21 cellular contexts compared by ENCODE assay signal in the genomic region with DNA sequence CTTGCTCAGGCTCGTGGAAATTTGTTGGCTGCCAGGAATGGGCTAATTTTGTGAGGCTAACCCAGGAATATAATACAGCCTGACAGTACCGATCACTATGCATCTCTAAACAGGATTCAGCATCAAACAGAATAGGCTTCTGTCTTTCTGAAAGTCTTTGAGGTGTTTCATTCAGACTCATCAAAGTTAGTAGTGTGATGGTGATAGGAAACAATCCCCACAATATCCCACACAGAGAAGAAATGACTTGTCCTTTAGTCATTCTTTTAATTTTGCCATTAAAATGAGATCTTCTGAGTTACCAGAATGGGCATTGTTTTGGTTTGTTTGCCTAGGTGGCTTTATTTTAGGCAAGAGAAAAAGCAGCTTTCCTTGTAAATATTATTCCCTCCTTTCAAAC.
"Had no signal": no experiment of that assay in that cellular context is flagged by ENCODE, and none has a peak within 500 bp of the region (broad histone marks: within the 10 kb centered on the region; RNA-seq: fewer than 3 reads in every experiment).

No MANE protein-coding gene starts in this region.

- H3K27ac ChIP-seq: foreskin keratinocyte, left ventricle myocardium inferior, neutrophil, spleen had no signal

- H3K9me3 ChIP-seq: left ventricle myocardium inferior, neutrophil, spleen had no signal

- DNase-seq: effector memory CD8-positive, alpha-beta T cell; foreskin keratinocyte; kidney; left cardiac atrium; left ventricle myocardium inferior; mesenchymal stem cell; midbrain; posterior cingulate gyrus; spleen; stimulated activated CD4-positive, alpha-beta T cell treated with anti-CD3 and anti-CD28 coated beads, Interleukin-15, amount 100 ng/mL, for 24 hours; stimulated activated CD4-positive, alpha-beta T cell treated with anti-CD3 and anti-CD28 coated beads, Interleukin-1b, Interleukin-23, amount 100 ng/mL, for 48 hours; stimulated activated CD4-positive, alpha-beta T cell treated with anti-CD3 and anti-CD28 coated beads, Interleukin-4, amount 100 ng/mL, for 24 hours; stimulated activated naive B cell treated with anti-CD40 and anti-IgM and Interleukin-4, amounts not matched to agents 10 μg/mL and 1 μg/mL and 100 μg/mL, for 72 hours; stimulated activated naive CD8-positive, alpha-beta T cell treated with anti-CD3 and anti-CD28 coated beads, Interleukin-15, amount 100 ng/mL, for 72 hours; trophoblast cell had no signal

- H3K27ac Mint-ChIP-seq: dendritic cell treated with granulocyte-macrophage colony-stimulating factor and Interleukin-4, amounts not matched to agents 40 ng/mL and 50 ng/mL, for 4 days; effector memory CD8-positive, alpha-beta T cell; natural killer cell treated with Interleukin-12 subunit alpha and Interleukin-12 subunit beta and Interleukin-15 and Interleukin-18, amount 100 ng/mL, for 72 hours; stimulated activated naive B cell treated with anti-CD40 and anti-IgM and Interleukin-4, amounts not matched to agents 10 μg/mL and 1 μg/mL and 100 μg/mL, for 72 hours; stimulated activated naive CD8-positive, alpha-beta T cell treated with anti-CD3 and anti-CD28 coated beads, Interleukin-15, amount 100 ng/mL, for 72 hours had no signal

- H3K4me3 ChIP-seq: left ventricle myocardium inferior, lung, spleen had no signal

- H3K9me3 Mint-ChIP-seq: dendritic cell treated with granulocyte-macrophage colony-stimulating factor and Interleukin-4, amounts not matched to agents 40 ng/mL and 50 ng/mL, for 4 days; effector memory CD8-positive, alpha-beta T cell; natural killer cell treated with Interleukin-12 subunit alpha and Interleukin-12 subunit beta and Interleukin-15 and Interleukin-18, amount 100 ng/mL, for 72 hours; stimulated activated naive B cell treated with anti-CD40 and anti-IgM and Interleukin-4, amounts not matched to agents 10 μg/mL and 1 μg/mL and 100 μg/mL, for 72 hours; stimulated activated naive CD8-positive, alpha-beta T cell treated with anti-CD3 and anti-CD28 coated beads, Interleukin-15, amount 100 ng/mL, for 72 hours had no signal

- H3K4me3 Mint-ChIP-seq: dendritic cell treated with granulocyte-macrophage colony-stimulating factor and Interleukin-4, amounts not matched to agents 40 ng/mL and 50 ng/mL, for 4 days; effector memory CD8-positive, alpha-beta T cell; natural killer cell treated with Interleukin-12 subunit alpha and Interleukin-12 subunit beta and Interleukin-15 and Interleukin-18, amount 100 ng/mL, for 72 hours; stimulated activated naive B cell treated with anti-CD40 and anti-IgM and Interleukin-4, amounts not matched to agents 10 μg/mL and 1 μg/mL and 100 μg/mL, for 72 hours; stimulated activated naive CD8-positive, alpha-beta T cell treated with anti-CD3 and anti-CD28 coated beads, Interleukin-15, amount 100 ng/mL, for 72 hours had no signal

- H3K27me3 ChIP-seq: foreskin keratinocyte, neutrophil, spleen had no signal

- H3K36me3 ChIP-seq: neutrophil, spleen had no signal

- H3K4me1 ChIP-seq: foreskin keratinocyte, spleen had no signal

- ATAC-seq: effector memory CD8-positive, alpha-beta T cell; foreskin keratinocyte; left cardiac atrium; natural killer cell treated with Interleukin-12 subunit alpha and Interleukin-12 subunit beta and Interleukin-15 and Interleukin-18, amount 100 ng/mL, for 72 hours; sciatic nerve; stimulated activated naive B cell treated with anti-CD40 and anti-IgM and Interleukin-4, amounts not matched to agents 10 μg/mL and 1 μg/mL and 100 μg/mL, for 72 hours; stimulated activated naive CD8-positive, alpha-beta T cell treated with anti-CD3 and anti-CD28 coated beads, Interleukin-15, amount 100 ng/mL, for 72 hours had no signal

- H3K4me1 Mint-ChIP-seq: stimulated activated naive B cell treated with anti-CD40 and anti-IgM and Interleukin-4, amounts not matched to agents 10 μg/mL and 1 μg/mL and 100 μg/mL, for 72 hours; stimulated activated naive CD8-positive, alpha-beta T cell treated with anti-CD3 and anti-CD28 coated beads, Interleukin-15, amount 100 ng/mL, for 72 hours had no signal

- H3K36me3 Mint-ChIP-seq: natural killer cell treated with Interleukin-12 subunit alpha and Interleukin-12 subunit beta and Interleukin-15 and Interleukin-18, amount 100 ng/mL, for 72 hours; stimulated activated naive B cell treated with anti-CD40 and anti-IgM and Interleukin-4, amounts not matched to agents 10 μg/mL and 1 μg/mL and 100 μg/mL, for 72 hours had no signal

- FAIRE-seq: colon, kidney had no signal
